14 cellular contexts compared by ENCODE assay signal in the genomic region with DNA sequence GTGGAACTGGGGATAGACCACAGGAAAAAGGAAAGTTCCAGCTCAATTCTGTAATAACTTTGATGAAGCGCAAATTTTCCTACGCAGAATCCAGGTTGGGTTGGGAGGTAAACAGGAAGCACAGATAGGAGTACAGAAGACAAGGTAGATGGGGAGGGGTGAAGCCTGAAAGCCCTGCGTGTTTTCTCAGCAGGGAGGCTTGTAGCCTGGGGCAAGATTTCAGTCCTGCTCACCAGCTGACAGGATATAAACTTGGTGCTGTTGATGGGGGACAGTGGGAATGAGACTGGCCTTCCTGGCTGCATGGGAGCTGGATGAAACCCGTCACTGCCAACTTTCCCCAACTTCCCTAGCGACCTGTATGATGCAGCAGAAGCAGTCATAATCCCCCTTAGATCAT.
"Had no signal": no experiment of that assay in that cellular context is flagged by ENCODE, and none has a peak within 500 bp of the region (broad histone marks: within the 10 kb centered on the region; RNA-seq: fewer than 3 reads in every experiment).

No MANE protein-coding gene starts in this region.

- H3K36me3 Mint-ChIP-seq: memory B cell, natural killer cell had no signal

- H3K4me3 Mint-ChIP-seq: activated CD8-positive, alpha-beta T cell treated with anti-CD3 and anti-CD28 coated beads for 36 hours; activated naive CD4-positive, alpha-beta T cell treated with anti-CD3 and anti-CD28 coated beads, Interleukin-2, amount 50 U/mL, for 24 hours; activated T-cell treated with anti-CD3 and anti-CD28 coated beads, Interleukin-2, amount 50 U/mL, for 4 hours; endodermal cell; memory B cell; natural killer cell; stimulated activated naive B cell treated with anti-CD40 and anti-IgM and Interleukin-4, amounts not matched to agents 10 μg/mL and 1 μg/mL and 100 μg/mL, for 72 hours had no signal

- H3K9me3 Mint-ChIP-seq: endodermal cell had no signal

- H3K27ac Mint-ChIP-seq: activated CD8-positive, alpha-beta T cell treated with anti-CD3 and anti-CD28 coated beads for 36 hours; activated naive CD4-positive, alpha-beta T cell treated with anti-CD3 and anti-CD28 coated beads, Interleukin-2, amount 50 U/mL, for 24 hours; endodermal cell; memory B cell; natural killer cell; stimulated activated naive B cell treated with anti-CD40 and anti-IgM and Interleukin-4, amounts not matched to agents 10 μg/mL and 1 μg/mL and 100 μg/mL, for 72 hours had no signal

- DNase-seq: activated CD4-positive, alpha-beta T cell treated with anti-CD3 and anti-CD28 coated beads for 4 hours; activated CD8-positive, alpha-beta T cell treated with anti-CD3 and anti-CD28 coated beads for 36 hours; activated effector memory CD4-positive, alpha-beta T cell treated with anti-CD3 and anti-CD28 coated beads, Interleukin-2, amount 50 U/mL, for 16 hours; activated T-cell treated with anti-CD3 and anti-CD28 coated beads, Interleukin-2, amount 50 U/mL, for 4 hours; dorsolateral prefrontal cortex; endodermal cell; left ventricle myocardium inferior; natural killer cell; retina; stimulated activated CD4-positive, alpha-beta T cell treated with anti-CD3 and anti-CD28 coated beads, Interleukin-2, amount 100 ng/mL, for 48 hours; stimulated activated naive B cell treated with anti-CD40 and anti-IgM and Interleukin-4, amounts not matched to agents 10 μg/mL and 1 μg/mL and 100 μg/mL, for 72 hours; tibial artery had no signal

- ATAC-seq: activated CD8-positive, alpha-beta T cell treated with anti-CD3 and anti-CD28 coated beads for 36 hours; activated T-cell treated with anti-CD3 and anti-CD28 coated beads, Interleukin-2, amount 50 U/mL, for 4 hours; natural killer cell; stimulated activated naive B cell treated with anti-CD40 and anti-IgM and Interleukin-4, amounts not matched to agents 10 μg/mL and 1 μg/mL and 100 μg/mL, for 72 hours had no signal

- H3K4me1 Mint-ChIP-seq: activated naive CD4-positive, alpha-beta T cell treated with anti-CD3 and anti-CD28 coated beads, Interleukin-2, amount 50 U/mL, for 24 hours; memory B cell; natural killer cell had no signal

- H3K27me3 Mint-ChIP-seq: activated CD8-positive, alpha-beta T cell treated with anti-CD3 and anti-CD28 coated beads for 36 hours; activated naive CD4-positive, alpha-beta T cell treated with anti-CD3 and anti-CD28 coated beads, Interleukin-2, amount 50 U/mL, for 24 hours; stimulated activated naive B cell treated with anti-CD40 and anti-IgM and Interleukin-4, amounts not matched to agents 10 μg/mL and 1 μg/mL and 100 μg/mL, for 72 hours had no signal
